Comparison of ENCODE assay signal across 20 cellular contexts in the genomic region with DNA sequence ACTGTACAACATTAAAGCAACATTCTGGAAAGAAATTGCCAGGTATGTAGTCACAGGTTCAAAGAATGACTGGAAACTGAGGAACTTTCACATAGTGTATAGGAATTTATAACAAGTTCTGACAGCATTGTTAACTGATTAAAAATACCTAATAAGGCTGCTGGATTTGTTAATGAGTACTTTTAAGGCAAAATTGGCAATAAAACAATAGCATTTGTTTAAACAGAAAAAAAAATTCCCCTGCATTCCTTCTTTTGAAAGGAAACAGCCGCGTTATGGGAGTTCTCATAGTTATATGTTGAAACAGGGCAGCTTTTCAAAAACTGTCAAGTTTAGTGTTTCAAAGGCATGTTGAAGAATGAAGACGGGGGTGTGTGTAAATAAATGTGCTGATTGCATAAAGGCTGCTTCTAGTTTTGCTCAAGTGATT.
A peak's percentile ranks its signal among the peaks of the same experiment; 100 is the strongest.
DNase-seq lines count a peak whose midpoint lies in the region; ATAC-seq and TF ChIP-seq lines count a peak whose summit lies in the region.
"Had no signal": no experiment of that assay in that cellular context is flagged by ENCODE, and none has a peak within 500 bp of the region (broad histone marks: within the 10 kb centered on the region; RNA-seq: fewer than 3 reads in every experiment).

No MANE protein-coding gene starts in this region.

- 0 out of 2 replicates have a peak overlapping the region, but pooled peaks have one; percentile 10 for H3K4me3 Mint-ChIP-seq in HFFc6
- H3K4me3 Mint-ChIP-seq: activated naive CD4-positive, alpha-beta T cell treated with anti-CD3 and anti-CD28 coated beads, Interleukin-2, amount 50 U/mL, for 24 hours; CD4-positive, CD25-positive, alpha-beta regulatory T cell; central memory CD8-positive, alpha-beta T cell; endodermal cell; stimulated activated effector memory CD8-positive, alpha-beta T cell treated with anti-CD3 and anti-CD28 coated beads, Interleukin-12 subunit alpha, Interleukin-12 subunit beta, amount 100 ng/mL, for 72 hours had no signal

- H3K9me3 Mint-ChIP-seq in HFFc6, result no peaks in the 10 kb centered on the region
- H3K9me3 Mint-ChIP-seq: activated naive CD4-positive, alpha-beta T cell treated with anti-CD3 and anti-CD28 coated beads, Interleukin-2, amount 50 U/mL, for 24 hours; endodermal cell; stimulated activated effector memory CD8-positive, alpha-beta T cell treated with anti-CD3 and anti-CD28 coated beads, Interleukin-12 subunit alpha, Interleukin-12 subunit beta, amount 100 ng/mL, for 72 hours had no signal

- ATAC-seq in left lobe of liver, result no peak
- ATAC-seq: stimulated activated effector memory CD8-positive, alpha-beta T cell treated with anti-CD3 and anti-CD28 coated beads, Interleukin-12 subunit alpha, Interleukin-12 subunit beta, amount 100 ng/mL, for 72 hours had no signal

- peaks cover 13% of the 10 kb centered on the region for H3K4me1 Mint-ChIP-seq in HFFc6 (ENCODE audit: low read depth)
- H3K4me1 Mint-ChIP-seq: activated naive CD4-positive, alpha-beta T cell treated with anti-CD3 and anti-CD28 coated beads, Interleukin-2, amount 50 U/mL, for 24 hours; CD4-positive, CD25-positive, alpha-beta regulatory T cell; central memory CD8-positive, alpha-beta T cell; endodermal cell; stimulated activated effector memory CD8-positive, alpha-beta T cell treated with anti-CD3 and anti-CD28 coated beads, Interleukin-12 subunit alpha, Interleukin-12 subunit beta, amount 100 ng/mL, for 72 hours had no signal

- H3K27ac Mint-ChIP-seq in HFFc6, result no peak overlapping the region
- H3K27ac Mint-ChIP-seq: activated naive CD4-positive, alpha-beta T cell treated with anti-CD3 and anti-CD28 coated beads, Interleukin-2, amount 50 U/mL, for 24 hours; CD4-positive, CD25-positive, alpha-beta regulatory T cell; endodermal cell; stimulated activated effector memory CD8-positive, alpha-beta T cell treated with anti-CD3 and anti-CD28 coated beads, Interleukin-12 subunit alpha, Interleukin-12 subunit beta, amount 100 ng/mL, for 72 hours had no signal

- DNase-seq in HFFc6 (peak; percentile 7), dedifferentiated amniotic fluid mesenchymal stem cell (ENCODE audit: extremely low spot score) (peak; percentile 55), left kidney (ENCODE audit: low read depth, low spot score) (peak; percentile 53), skeletal muscle cell (ENCODE audit: low read depth) (peak; percentile 22), HuH-7.5 (ENCODE audit: low spot score) (no peak), SIG-M5 (lab: John Stamatoyannopoulos, UW) (no peak), left lobe of liver (ENCODE audit: low spot score) (no peak), NCI-H128 (lab: John Stamatoyannopoulos, UW; ENCODE audit: unreplicated experiment) (no peak)
- DNase-seq: activated T-cell treated with anti-CD3 and anti-CD28 coated beads, Interleukin-2, amount 50 U/mL, for 1 hour; CD4-positive, CD25-positive, alpha-beta regulatory T cell; DMS79; endodermal cell; MM.1S; NCI-H2029; NCI-H510A; thyroid gland had no signal

- H3K4me3 ChIP-seq in skeletal muscle cell (ENCODE audit: low read depth, low read length), result no peak overlapping the region
- H3K4me3 ChIP-seq: SK-N-MC, thyroid gland had no signal

- no peak for TF ChIP-seq CTCF in HFFc6 (IDR thresholded peaks at IDR 0.05)

- H3K27me3 Mint-ChIP-seq in HFFc6 (ENCODE audit: insufficient read depth), result no peaks in the 10 kb centered on the region; the same call in 1 of the 2 replicates
- H3K27me3 Mint-ChIP-seq: activated naive CD4-positive, alpha-beta T cell treated with anti-CD3 and anti-CD28 coated beads, Interleukin-2, amount 50 U/mL, for 24 hours; CD4-positive, CD25-positive, alpha-beta regulatory T cell; central memory CD8-positive, alpha-beta T cell had no signal

- no peaks in the 10 kb centered on the region for H3K36me3 Mint-ChIP-seq in HFFc6 (ENCODE audit: low read depth)
- H3K36me3 Mint-ChIP-seq: activated naive CD4-positive, alpha-beta T cell treated with anti-CD3 and anti-CD28 coated beads, Interleukin-2, amount 50 U/mL, for 24 hours; CD4-positive, CD25-positive, alpha-beta regulatory T cell; stimulated activated effector memory CD8-positive, alpha-beta T cell treated with anti-CD3 and anti-CD28 coated beads, Interleukin-12 subunit alpha, Interleukin-12 subunit beta, amount 100 ng/mL, for 72 hours had no signal

Comparison
In these comparisons a context has a peak if more than half of its experiments do, and no peak if none do; other contexts are left out.
1. DNase-seq: peak in HFFc6 (single experiment), dedifferentiated amniotic fluid mesenchymal stem cell (single experiment), left kidney (single experiment) and skeletal muscle cell (single experiment); none in HuH-7.5 (single experiment), SIG-M5 (single experiment), left lobe of liver (single experiment) and NCI-H128 (single experiment).